ENCODE assay signal across 9 cellular contexts in genomic region chr9:127779136-127779981, GRCh38. TPM values are rescaled to one million over a fixed set of nuclear protein-coding genes. Genes with fewer than 3 reads are reported as not detected.
A peak's percentile ranks its signal among the peaks of the same experiment; 100 is the strongest.
DNase-seq lines count a peak whose midpoint lies in the region; ATAC-seq, FAIRE-seq and TF ChIP-seq lines count a peak whose summit lies in the region.
"Had no signal": no experiment of that assay in that cellular context is flagged by ENCODE, and none has a peak within 500 bp of the region (broad histone marks: within the 10 kb centered on the region; RNA-seq: fewer than 3 reads in every experiment).

No MANE protein-coding gene starts in this region.

- DNase-seq in GM18507 (ENCODE audit: extremely low spot score, insufficient read length, low read depth): no peak
- DNase-seq in MG63: no peak
- DNase-seq in G401 (ENCODE audit: low spot score): no peak
- DNase-seq in HCEC 1CT: no peak

- H3K27me3 ChIP-seq in SU-DHL-6 (ENCODE audit: low read length): no peaks in the 10 kb centered on the region
- H3K27me3 ChIP-seq in MG63: no peaks in the 10 kb centered on the region

- intact Hi-C loops in dendritic cell treated with granulocyte-macrophage colony-stimulating factor and Interleukin-4, amounts not matched to agents 40 ng/mL and 50 ng/mL, for 4 days (cut with micrococcal nuclease): no loop called here

- no peak for TF ChIP-seq CTCF in SU-DHL-6 (IDR thresholded peaks at IDR 0.05; ENCODE audit: insufficient read depth, low read length, poor library complexity, severe bottlenecking)

- ATAC-seq in HG02642 (IDR thresholded peaks at IDR 0.05; ENCODE audit: poor library complexity, unreplicated experiment): peak; percentile 42

- H3F3A ChIP-seq in SU-DHL-6 (ENCODE audit: insufficient read depth): peaks cover 48% of the 10 kb centered on the region

- H3K79me2 ChIP-seq in SU-DHL-6 (ENCODE audit: insufficient read depth, low read length): peaks cover 13% of the 10 kb centered on the region

- peak overlapping the region; percentile 89 for H3K9ac ChIP-seq in SU-DHL-6 (ENCODE audit: low read length)

- H3K27ac Mint-ChIP-seq in dendritic cell treated with granulocyte-macrophage colony-stimulating factor and Interleukin-4, amounts not matched to agents 40 ng/mL and 50 ng/mL, for 4 days: peak overlapping the region; percentile 64

- peak; percentile 90 for FAIRE-seq in GM18507 (lab: Jason Lieb, UNC)

- peak overlapping the region; percentile 70 for H3K4me3 Mint-ChIP-seq in dendritic cell treated with granulocyte-macrophage colony-stimulating factor and Interleukin-4, amounts not matched to agents 40 ng/mL and 50 ng/mL, for 4 days

- H3K36me3 ChIP-seq in SU-DHL-6 (ENCODE audit: low read length) (no peaks in the 10 kb centered on the region), MG63 (no peaks in the 10 kb centered on the region)

- peaks cover 74% of the 10 kb centered on the region for H3K4me1 Mint-ChIP-seq in dendritic cell treated with granulocyte-macrophage colony-stimulating factor and Interleukin-4, amounts not matched to agents 40 ng/mL and 50 ng/mL, for 4 days (ENCODE audit: low read depth)

- H3K9me2 ChIP-seq in SU-DHL-6 (replicated peaks; ENCODE audit: insufficient read depth, low read length): no peaks in the 10 kb centered on the region

- H3K4me3 ChIP-seq in SU-DHL-6 (ENCODE audit: insufficient read depth, low read length, poor library complexity, severe bottlenecking): peak overlapping the region; percentile 80
- H3K4me3 ChIP-seq in skin epidermis: peak overlapping the region in 6 of 7 experiments; percentile 20 to 46 (median 34)
- no peak overlapping the region for H3K4me3 ChIP-seq in MG63

- H4K20me1 ChIP-seq in SU-DHL-6 (ENCODE audit: low read depth, low read length): no peaks in the 10 kb centered on the region

- H3K9me3 ChIP-seq in SU-DHL-6 (ENCODE audit: insufficient read depth, low read length) (no peaks in the 10 kb centered on the region), MG63 (no peaks in the 10 kb centered on the region)

- no peak overlapping the region for H2AFZ ChIP-seq in SU-DHL-6 (ENCODE audit: low read depth, low read length, severe bottlenecking)

- H3K27ac ChIP-seq in SU-DHL-6 (ENCODE audit: low read depth, low read length) (peak overlapping the region; percentile 96), skin epidermis (peak overlapping the region in 20 of 21 experiments; percentile 7 to 97 (median 79))

- H3K4me2 ChIP-seq in SU-DHL-6 (ENCODE audit: low read depth, low read length, poor library complexity, severe bottlenecking): peak overlapping the region; percentile 90

- H3K36me3 Mint-ChIP-seq in dendritic cell treated with granulocyte-macrophage colony-stimulating factor and Interleukin-4, amounts not matched to agents 40 ng/mL and 50 ng/mL, for 4 days (ENCODE audit: low read depth): peaks cover 1% of the 10 kb centered on the region

- no peaks in the 10 kb centered on the region for H3K9me3 Mint-ChIP-seq in dendritic cell treated with granulocyte-macrophage colony-stimulating factor and Interleukin-4, amounts not matched to agents 40 ng/mL and 50 ng/mL, for 4 days

- in situ Hi-C loops in G401 (cut with HindIII; ENCODE audit: low sequenced_read_pairs): no loop called here

- no peaks in the 10 kb centered on the region for H3K27me3 Mint-ChIP-seq in dendritic cell treated with granulocyte-macrophage colony-stimulating factor and Interleukin-4, amounts not matched to agents 40 ng/mL and 50 ng/mL, for 4 days

RNA-seq across cellular contexts. Expression of gene SH2D3C, which starts 0.9 kb away (rescaled TPM):
- total RNA-seq in MG63 (2014; rRNA removed; shearing (Covaris generic); ENCODE audit: low replicate concordance): not detected in 2 replicates
- total RNA-seq in G401 (2014; rRNA removed; shearing (Covaris generic)): 4.6 and 6.5 TPM in 2 replicates
- total RNA-seq: LHCN-M2 had no signal

RNA-seq across cellular contexts. Expression of gene CDK9, which starts 6.5 kb away (rescaled TPM):
- 48.6 and 67.5 TPM in 2 replicates for total RNA-seq in MG63 (2014; rRNA removed; shearing (Covaris generic); ENCODE audit: low replicate concordance)
- total RNA-seq in G401 (2014; rRNA removed; shearing (Covaris generic)): 103 and 121 TPM in 2 replicates

RNA-seq across cellular contexts. Expression of gene FPGS, which starts 23.3 kb away (rescaled TPM):
- 100 and 115 TPM in 2 replicates for total RNA-seq in MG63 (2014; rRNA removed; shearing (Covaris generic); ENCODE audit: low replicate concordance)
- total RNA-seq in G401 (2014; rRNA removed; shearing (Covaris generic)): 164 and 188 TPM in 2 replicates

RNA-seq across cellular contexts. Expression of gene TOR2A, which starts 44.3 kb away (rescaled TPM):
- total RNA-seq in MG63 (2014; rRNA removed; shearing (Covaris generic); ENCODE audit: low replicate concordance): 5.8 and 18.7 TPM in 2 replicates
- total RNA-seq in G401 (2014; rRNA removed; shearing (Covaris generic)): 17.9 and 25.0 TPM in 2 replicates
